1 cellular context compared by ENCODE assay signal in the genomic region with DNA sequence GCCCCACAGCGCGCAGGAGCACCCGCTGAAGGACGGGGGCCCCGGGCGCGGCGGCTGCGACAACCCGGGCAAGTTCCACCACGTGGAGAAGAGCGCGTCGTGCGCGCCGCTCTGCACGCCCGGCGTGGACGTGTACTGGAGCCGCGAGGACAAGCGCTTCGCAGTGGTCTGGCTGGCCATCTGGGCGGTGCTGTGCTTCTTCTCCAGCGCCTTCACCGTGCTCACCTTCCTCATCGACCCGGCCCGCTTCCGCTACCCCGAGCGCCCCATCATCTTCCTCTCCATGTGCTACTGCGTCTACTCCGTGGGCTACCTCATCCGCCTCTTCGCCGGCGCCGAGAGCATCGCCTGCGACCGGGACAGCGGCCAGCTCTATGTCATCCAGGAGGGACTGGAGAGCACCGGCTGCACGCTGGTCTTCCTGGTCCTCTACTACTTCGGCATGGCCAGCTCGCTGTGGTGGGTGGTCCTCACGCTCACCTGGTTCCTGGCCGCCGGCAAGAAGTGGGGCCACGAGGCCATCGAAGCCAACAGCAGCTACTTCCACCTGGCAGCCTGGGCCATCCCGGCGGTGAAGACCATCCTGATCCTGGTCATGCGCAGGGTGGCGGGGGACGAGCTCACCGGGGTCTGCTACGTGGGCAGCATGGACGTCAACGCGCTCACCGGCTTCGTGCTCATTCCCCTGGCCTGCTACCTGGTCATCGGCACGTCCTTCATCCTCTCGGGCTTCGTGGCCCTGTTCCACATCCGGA.
TF ChIP-seq lines count a peak whose summit lies in the region.

No MANE protein-coding gene starts in this region.

TF ChIP-seq in GM23338, 12 proteins besides CTCF, POLR2A, EP300 and RAD21 (continued from another document):
- TF ChIP-seq ZNF462 (CRISPR knock-in tag; IDR thresholded peaks at IDR 0.05) (no peak), EZH2 (IDR thresholded peaks at IDR 0.05; ENCODE audit: low read depth, unreplicated experiment) (no peak)
TF ChIP-seq in GM23338: peak in this region for 1.
